In the genomic region with DNA sequence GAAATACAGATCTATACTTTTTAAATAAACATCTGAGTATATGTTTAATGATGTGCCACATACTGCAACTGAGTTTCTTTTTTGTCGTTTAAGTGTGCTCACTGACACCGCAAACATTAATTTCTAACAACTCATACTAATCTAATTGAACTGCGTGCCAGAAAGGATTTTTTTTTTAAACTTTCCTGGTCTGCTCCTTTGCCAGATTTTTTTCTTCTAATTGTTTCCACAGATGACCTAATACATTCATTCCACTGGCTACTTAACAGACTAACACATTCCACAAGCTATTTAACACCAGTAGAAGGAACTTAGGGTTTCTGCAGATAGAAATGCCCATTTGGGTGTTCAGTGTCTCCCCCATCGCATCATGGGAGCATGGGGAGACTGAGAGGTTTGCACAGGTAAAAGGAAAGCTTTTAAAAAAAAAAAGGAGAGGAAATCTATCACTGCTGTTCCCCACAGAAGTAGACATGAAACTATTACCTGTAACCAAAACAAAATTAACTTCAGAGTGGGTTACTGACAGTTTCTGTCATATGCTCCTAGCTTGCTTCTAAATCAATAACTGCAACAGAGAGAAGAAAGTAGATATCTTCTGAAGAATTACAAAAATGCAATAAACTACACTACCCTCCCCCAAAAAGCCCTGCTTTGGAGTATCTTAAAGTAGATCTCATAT, we compare ENCODE assay signal across 9 cellular contexts. TPM values are rescaled to one million over a fixed set of nuclear protein-coding genes. Genes with fewer than 3 reads are reported as not detected.
DNase-seq lines count a peak whose midpoint lies in the region; ATAC-seq lines count a peak whose summit lies in the region.
"Had no signal": no experiment of that assay in that cellular context is flagged by ENCODE, and none has a peak within 500 bp of the region (broad histone marks: within the 10 kb centered on the region; RNA-seq: fewer than 3 reads in every experiment).

No MANE protein-coding gene starts in this region.

- H3K27ac Mint-ChIP-seq in T-helper 2 cell treated with Interferon-gamma antibody and Interleukin-4, amounts not matched to agents 5 μg/mL and 100 μg/mL, for 36 hours = peak overlapping the region; percentile 97
- peak overlapping the region; percentile 76 to 97 for H3K27ac Mint-ChIP-seq in activated naive CD4-positive, alpha-beta T cell treated with anti-CD3 and anti-CD28 coated beads, Interleukin-2, amount 50 U/mL, for 72 hours

- no peaks in the 10 kb centered on the region for H3K9me3 Mint-ChIP-seq in T-helper 2 cell treated with Interferon-gamma antibody and Interleukin-4, amounts not matched to agents 5 μg/mL and 100 μg/mL, for 36 hours
- H3K9me3 Mint-ChIP-seq in activated naive CD4-positive, alpha-beta T cell treated with anti-CD3 and anti-CD28 coated beads, Interleukin-2, amount 50 U/mL, for 72 hours = no peaks in the 10 kb centered on the region

- ATAC-seq in HG02981 (IDR thresholded peaks at IDR 0.05; ENCODE audit: unreplicated experiment) = peak; percentile 33
- ATAC-seq in activated naive CD4-positive, alpha-beta T cell treated with anti-CD3 and anti-CD28 coated beads, Interleukin-2, amount 50 U/mL, for 72 hours = peak in 1 of 2 donors; percentile 13
- ATAC-seq: HepG2 had no signal

- H3K4me1 Mint-ChIP-seq in T-helper 2 cell treated with Interferon-gamma antibody and Interleukin-4, amounts not matched to agents 5 μg/mL and 100 μg/mL, for 36 hours (ENCODE audit: low read depth) = peaks cover 38% of the 10 kb centered on the region

- no peak for DNase-seq in T-helper 2 cell treated with Interferon-gamma antibody and Interleukin-4, amounts not matched to agents 5 μg/mL and 100 μg/mL, for 36 hours (ENCODE audit: low spot score)
- DNase-seq in T-helper 2 cell (no peak), renal cortical epithelial cell (ENCODE audit: low read depth) (peak; percentile 66), mesenteric fat pad (ENCODE audit: low spot score) (no peak)
- no peak for DNase-seq in activated naive CD4-positive, alpha-beta T cell treated with anti-CD3 and anti-CD28 coated beads, Interleukin-2, amount 50 U/mL, for 72 hours (ENCODE audit: low spot score in 2 of 2)
- DNase-seq in stimulated activated CD4-positive, alpha-beta T cell treated with anti-CD3 and anti-CD28 coated beads, Interleukin-15, amount 100 ng/mL, for 24 hours = no peak
- DNase-seq in stimulated activated naive CD4-positive, alpha-beta T cell treated with Interleukin-2 at 50 U/mL for 16 hours (lab: John Stamatoyannopoulos, UW) = no peak

- no peaks in the 10 kb centered on the region for H3K27me3 Mint-ChIP-seq in T-helper 2 cell treated with Interferon-gamma antibody and Interleukin-4, amounts not matched to agents 5 μg/mL and 100 μg/mL, for 36 hours (ENCODE audit: low read depth)

- peak overlapping the region; percentile 82 for H3K4me3 Mint-ChIP-seq in T-helper 2 cell treated with Interferon-gamma antibody and Interleukin-4, amounts not matched to agents 5 μg/mL and 100 μg/mL, for 36 hours

- H3K36me3 Mint-ChIP-seq in T-helper 2 cell treated with Interferon-gamma antibody and Interleukin-4, amounts not matched to agents 5 μg/mL and 100 μg/mL, for 36 hours (ENCODE audit: low read depth) = peaks cover 11% of the 10 kb centered on the region
- no peaks in the 10 kb centered on the region for H3K36me3 Mint-ChIP-seq in activated naive CD4-positive, alpha-beta T cell treated with anti-CD3 and anti-CD28 coated beads, Interleukin-2, amount 50 U/mL, for 72 hours

RNA-seq across cellular contexts. Expression of a gene that starts 31.6 kb away (rescaled TPM):
- 10 to 100 TPM; 76.0 to 97.3 TPM for total RNA-seq in activated naive CD4-positive, alpha-beta T cell treated with anti-CD3 and anti-CD28 coated beads, Interleukin-2, amount 50 U/mL, for 72 hours
- total RNA-seq in renal cortical epithelial cell = 11.8 and 37.9 TPM in 2 replicates
- total RNA-seq in mesenteric fat pad = 101 TPM
